ENCODE assay signal across 23 cellular contexts in genomic region chr7:24591152-24591551, GRCh38. TPM values are rescaled to one million over a fixed set of nuclear protein-coding genes. Genes with fewer than 3 reads are reported as not detected.
DNase-seq lines count a peak whose midpoint lies in the region; ATAC-seq, FAIRE-seq and TF ChIP-seq lines count a peak whose summit lies in the region.
"Had no signal": no experiment of that assay in that cellular context is flagged by ENCODE, and none has a peak within 500 bp of the region (broad histone marks: within the 10 kb centered on the region; RNA-seq: fewer than 3 reads in every experiment).

No MANE protein-coding gene starts in this region.

- H3K36me3 ChIP-seq in OCI-LY7 (ENCODE audit: insufficient read depth, low read length) = peaks cover 11% of the 10 kb centered on the region
- H3K36me3 ChIP-seq: gastrocnemius medialis, right atrium auricular region had no signal

- H3K4me3 ChIP-seq in OCI-LY7 (ENCODE audit: low read depth, low read length, poor library complexity, severe bottlenecking) (no peak overlapping the region), choroid plexus epithelial cell (ENCODE audit: low read depth, low read length) (no peak overlapping the region)
- H3K4me3 ChIP-seq: gastrocnemius medialis, right atrium auricular region had no signal

- H3K27ac Mint-ChIP-seq in T-helper 17 cell = no peak overlapping the region
- no peak overlapping the region for H3K27ac Mint-ChIP-seq in stimulated activated naive CD8-positive, alpha-beta T cell treated with anti-CD3 and anti-CD28 coated beads, Interleukin-15, amount 100 ng/mL, for 72 hours
- H3K27ac Mint-ChIP-seq: activated CD8-positive, alpha-beta T cell treated with anti-CD3 and anti-CD28 coated beads, Interleukin-2, amount 10 ng/mL, durations not matched to agents 7 days and 5 days; activated naive CD4-positive, alpha-beta T cell treated with anti-CD3 and anti-CD28 coated beads, Interleukin-2, amount 10 ng/mL, durations not matched to agents 7 days and 5 days; memory B cell had no signal

- POLR2A ChIA-PET in OCI-LY7 (lab: Charles Lee) = interaction anchor here (0.7 kb wide), 1 partner anchor 26 kb away, joined by 3 read pairs; no protein-coding TSS in a partner anchor

- H3K4me2 ChIP-seq in OCI-LY7 (ENCODE audit: low read length) = no peak overlapping the region

- FAIRE-seq in GM12891 (lab: Jason Lieb, UNC) = peak; percentile 52
- FAIRE-seq: A204.1 had no signal

- peaks cover 13% of the 10 kb centered on the region for H3K4me1 Mint-ChIP-seq in T-helper 17 cell
- peaks cover 32% of the 10 kb centered on the region for H3K4me1 Mint-ChIP-seq in stimulated activated naive CD8-positive, alpha-beta T cell treated with anti-CD3 and anti-CD28 coated beads, Interleukin-15, amount 100 ng/mL, for 72 hours

- ATAC-seq in T-helper 17 cell (no peak), left colon (no peak)
- ATAC-seq in stimulated activated naive CD8-positive, alpha-beta T cell treated with anti-CD3 and anti-CD28 coated beads, Interleukin-15, amount 100 ng/mL, for 72 hours = no peak
- ATAC-seq: activated CD8-positive, alpha-beta T cell treated with anti-CD3 and anti-CD28 coated beads, Interleukin-2, amount 10 ng/mL, durations not matched to agents 7 days and 5 days; gastrocnemius medialis had no signal

- BruUV-seq in OCI-LY7 (replicated peaks; lab: Mats Ljungman, UMichigan) = no TSS peak

- no peaks in the 10 kb centered on the region for H3K9me3 Mint-ChIP-seq in stimulated activated naive CD8-positive, alpha-beta T cell treated with anti-CD3 and anti-CD28 coated beads, Interleukin-15, amount 100 ng/mL, for 72 hours
- H3K9me3 Mint-ChIP-seq: activated naive CD4-positive, alpha-beta T cell treated with anti-CD3 and anti-CD28 coated beads, Interleukin-2, amount 10 ng/mL, durations not matched to agents 7 days and 5 days; memory B cell had no signal

- H3K79me2 ChIP-seq in OCI-LY7 (ENCODE audit: insufficient read depth, low read depth, low read length) = peaks cover 87% of the 10 kb centered on the region

- no peak overlapping the region for H3K27ac ChIP-seq in 22Rv1
- H3K27ac ChIP-seq in OCI-LY7 (ENCODE audit: low read depth, low read length, poor library complexity, severe bottlenecking) = no peak overlapping the region
- H3K27ac ChIP-seq: gastrocnemius medialis, HL-60, right atrium auricular region had no signal

- TF ChIP-seq CTCF in 22Rv1 (IDR thresholded peaks at IDR 0.05) (peak; percentile 36), OCI-LY7 (conservative IDR thresholded peaks at IDR 0.05; ENCODE audit: low read length) (peak; percentile 60; the same call in 1 of the 2 replicates), choroid plexus epithelial cell (conservative IDR thresholded peaks at IDR 0.05; ENCODE audit: low read depth, low read length) (peak; percentile 24)

- no peaks in the 10 kb centered on the region for H3K36me3 Mint-ChIP-seq in T-helper 17 cell (ENCODE audit: low read depth)

- TF ChIP-seq POLR2A in GM12891 (IDR thresholded peaks at IDR 0.05; ENCODE audit: low read depth, low read length) = peak; percentile 72; the same call in 1 of the 2 replicates

- peaks cover 17% of the 10 kb centered on the region for H4K20me1 ChIP-seq in OCI-LY7 (ENCODE audit: insufficient read depth, low read length)

- intact Hi-C loops in OCI-LY7 (cut with micrococcal nuclease; ENCODE audit: unreplicated experiment) (no loop called here), left colon (cut with DNase I, micrococcal nuclease) (no loop called here)

- no peak overlapping the region for H3K4me3 Mint-ChIP-seq in T-helper 17 cell
- H3K4me3 Mint-ChIP-seq in stimulated activated naive CD8-positive, alpha-beta T cell treated with anti-CD3 and anti-CD28 coated beads, Interleukin-15, amount 100 ng/mL, for 72 hours = no peak overlapping the region
- H3K4me3 Mint-ChIP-seq: activated CD8-positive, alpha-beta T cell treated with anti-CD3 and anti-CD28 coated beads, Interleukin-2, amount 10 ng/mL, durations not matched to agents 7 days and 5 days; activated naive CD4-positive, alpha-beta T cell treated with anti-CD3 and anti-CD28 coated beads, Interleukin-2, amount 10 ng/mL, durations not matched to agents 7 days and 5 days; memory B cell had no signal

- DNase-seq in GM12891 (ENCODE audit: insufficient read length, low spot score) (no peak), OCI-LY7 (ENCODE audit: low spot score) (no peak), choroid plexus epithelial cell (ENCODE audit: low read depth) (no peak), T-helper 17 cell (no peak), left colon (no peak)
- DNase-seq in activated CD4-positive, CD25-positive, alpha-beta regulatory T cell (lab: John Stamatoyannopoulos, UW) = no peak
- DNase-seq in stimulated activated naive CD8-positive, alpha-beta T cell treated with anti-CD3 and anti-CD28 coated beads, Interleukin-15, amount 100 ng/mL, for 72 hours = no peak
- DNase-seq: activated CD4-positive, CD25-positive, alpha-beta regulatory T cell treated with anti-CD3 and anti-CD28 coated beads, Interleukin-2, amount 50 U/mL, for 72 hours; activated CD8-positive, alpha-beta T cell treated with anti-CD3 and anti-CD28 coated beads, Interleukin-2, amount 10 ng/mL, durations not matched to agents 7 days and 5 days; activated naive CD4-positive, alpha-beta T cell treated with anti-CD3 and anti-CD28 coated beads, Interleukin-2, amount 10 ng/mL, durations not matched to agents 7 days and 5 days; activated T-cell treated with anti-CD3 and anti-CD28 coated beads, Interleukin-2, amount 50 U/mL, for 1 hour; caudate nucleus; gastrocnemius medialis; IMR-90; NCI-H1694 treated with DMSO at 0.1 percent for 48 hours; NCI-H748 treated with DMSO at 0.1 percent for 48 hours; occipital lobe; T-helper 9 cell had no signal

- no peak overlapping the region for H2AFZ ChIP-seq in OCI-LY7 (ENCODE audit: low read length)

- CTCF ChIA-PET in OCI-LY7 (lab: Charles Lee; ENCODE audit: unreplicated experiment) = interaction anchor here (1.0 kb wide), 1 partner anchor 12 kb away, joined by 3 read pairs; no protein-coding TSS in a partner anchor

- no peaks in the 10 kb centered on the region for H3K27me3 Mint-ChIP-seq in T-helper 17 cell
- no peaks in the 10 kb centered on the region for H3K27me3 Mint-ChIP-seq in stimulated activated naive CD8-positive, alpha-beta T cell treated with anti-CD3 and anti-CD28 coated beads, Interleukin-15, amount 100 ng/mL, for 72 hours
- H3K27me3 Mint-ChIP-seq: activated naive CD4-positive, alpha-beta T cell treated with anti-CD3 and anti-CD28 coated beads, Interleukin-2, amount 10 ng/mL, durations not matched to agents 7 days and 5 days; memory B cell had no signal

- H3K4me1 ChIP-seq in OCI-LY7 (ENCODE audit: insufficient read depth, low read length, poor library complexity, severe bottlenecking) = peaks cover 23% of the 10 kb centered on the region
- H3K4me1 ChIP-seq: right atrium auricular region had no signal

- no peaks in the 10 kb centered on the region for H3K9me2 ChIP-seq in OCI-LY7 (ENCODE audit: insufficient read depth, low read length)

- H3K9me3 ChIP-seq in OCI-LY7 (ENCODE audit: low read length) = no peaks in the 10 kb centered on the region
- no peaks in the 10 kb centered on the region for H3K9me3 ChIP-seq in T-helper 17 cell (ENCODE audit: control insufficient read depth, low read length, poor library complexity, severe bottlenecking)
- H3K9me3 ChIP-seq: gastrocnemius medialis, right atrium auricular region had no signal

TF ChIP-seq in GM12891, 5 proteins besides CTCF, POLR2A, EP300 and RAD21:
- TF ChIP-seq TAF1 (IDR thresholded peaks at IDR 0.05; ENCODE audit: low read depth, low read length) = no peak
- no peak for TF ChIP-seq PAX5 (IDR thresholded peaks at IDR 0.05; ENCODE audit: insufficient read depth, low read length, severe bottlenecking)
- TF ChIP-seq POU2F2 (IDR thresholded peaks at IDR 0.05; ENCODE audit: low read depth, low read length) = no peak
- TF ChIP-seq SPI1 (IDR thresholded peaks at IDR 0.05; ENCODE audit: low read depth, low read length) = no peak
- TF ChIP-seq POLR2AphosphoS5 (IDR thresholded peaks at IDR 0.05; ENCODE audit: low read depth, low read length) = no peak

RNA-seq across cellular contexts. Expression of gene PALS2, which starts 17.9 kb away (rescaled TPM):
- polyA plus RNA-seq in GM12891 (2012; ENCODE audit: low read depth, missing spikeins) = 14.3 TPM
- total RNA-seq in OCI-LY7 (2014; rRNA removed; shearing (Covaris generic)) = 26.3 and 45.1 TPM in 2 replicates
- total RNA-seq in OCI-LY7 (2022) = 74.0 and 75.9 TPM in 2 replicates
- 10 to 100 TPM; 12.8 to 15.5 TPM for total RNA-seq in T-helper 17 cell
- total RNA-seq in left colon = 1 to 10 TPM; 6.7 TPM
